ENCODE assay signal across 1 cellular context in genomic region chr15:74042603-74043424, GRCh38.
TF ChIP-seq lines count a peak whose summit lies in the region.

No MANE protein-coding gene starts in this region.

TF ChIP-seq in H1, 55 proteins besides CTCF, POLR2A, EP300 and RAD21:
- TF ChIP-seq TBP (IDR thresholded peaks at IDR 0.05; ENCODE audit: low read depth, low read length): no peak
- TF ChIP-seq RXRA (IDR thresholded peaks at IDR 0.05; ENCODE audit: insufficient read depth, low read depth, low read length): no peak
- TF ChIP-seq HDAC6 (IDR thresholded peaks at IDR 0.05; ENCODE audit: low read depth, low read length): no peak
- TF ChIP-seq RFX5 (IDR thresholded peaks at IDR 0.05; ENCODE audit: borderline replicate concordance, low read depth, low read length): no peak
- TF ChIP-seq PHF8 (conservative IDR thresholded peaks at IDR 0.05; ENCODE audit: low read depth, low read length): no peak
- no peak for TF ChIP-seq TEAD4 (IDR thresholded peaks at IDR 0.05; ENCODE audit: low read depth, low read length)
- TF ChIP-seq JUN (IDR thresholded peaks at IDR 0.05; ENCODE audit: low read depth, low read length): no peak
- TF ChIP-seq CBX5 (IDR thresholded peaks at IDR 0.05; ENCODE audit: low read depth, low read length): no peak
- no peak for TF ChIP-seq POU5F1 (IDR thresholded peaks at IDR 0.05; ENCODE audit: low read depth, low read length)
- TF ChIP-seq EZH2 (IDR thresholded peaks at IDR 0.05; ENCODE audit: low read depth, low read length, severe bottlenecking): no peak
- TF ChIP-seq POLR2AphosphoS5 (IDR thresholded peaks at IDR 0.05; ENCODE audit: low read depth, low read length): no peak
- no peak for TF ChIP-seq TAF7 (optimal IDR thresholded peaks at IDR 0.05; ENCODE audit: borderline replicate concordance, low read depth, low read length)
- TF ChIP-seq CREB1 (IDR thresholded peaks at IDR 0.05): no peak
- no peak for TF ChIP-seq ZNF274 (IDR thresholded peaks at IDR 0.05; ENCODE audit: borderline replicate concordance, extremely low read depth, low read length)
